ENCODE assay signal across 9 cellular contexts in the genomic region with DNA sequence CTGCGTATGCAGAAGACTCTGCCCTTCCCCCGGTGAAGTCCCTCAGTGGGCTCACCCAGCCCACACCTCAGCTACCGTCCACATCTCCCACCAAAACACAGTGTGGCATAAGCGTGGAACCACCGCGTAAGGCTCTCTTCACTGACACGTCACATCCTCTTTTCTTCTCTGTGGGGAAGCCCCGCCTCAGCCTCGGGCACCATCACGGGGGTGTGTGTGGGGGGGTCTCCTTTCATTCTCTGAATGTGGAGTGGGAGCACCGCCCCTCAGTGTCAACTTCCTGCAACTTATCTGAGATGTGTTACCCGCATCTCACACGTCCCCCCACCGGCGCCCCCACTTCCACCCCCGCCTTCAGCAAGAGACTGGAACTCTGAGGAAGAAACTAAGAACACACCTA.
DNase-seq lines count a peak whose midpoint lies in the region; ATAC-seq and TF ChIP-seq lines count a peak whose summit lies in the region.
"Had no signal": no experiment of that assay in that cellular context is flagged by ENCODE, and none has a peak within 500 bp of the region (broad histone marks: within the 10 kb centered on the region; RNA-seq: fewer than 3 reads in every experiment).

No MANE protein-coding gene starts in this region.

- DNase-seq in GM13976 (ENCODE audit: low spot score), result peak; percentile 58
- peak; percentile 75 for DNase-seq in activated CD8-positive, alpha-beta T cell treated with anti-CD3 and anti-CD28 coated beads, Interleukin-2, amount 10 ng/mL, durations not matched to agents 7 days and 5 days
- DNase-seq in effector memory CD8-positive, alpha-beta T cell, result peak; percentile 86 to 93 (median 90)
- peak; percentile 41 to 83 (median 77) for DNase-seq in stimulated activated CD4-positive, alpha-beta T cell treated with anti-CD3 and anti-CD28 coated beads, TNF-alpha, amount 100 ng/mL, for 4 hours (ENCODE audit: low read depth in 3 of 3)
- DNase-seq in putamen (ENCODE audit: low spot score), result no peak
- DNase-seq in DMS53 treated with DMSO at 0.1 percent for 48 hours (lab: John Stamatoyannopoulos, UW; ENCODE audit: unreplicated experiment), result no peak
- no peak for DNase-seq in nucleus accumbens (lab: John Stamatoyannopoulos, UW)
- DNase-seq in cerebellar nuclear complex (lab: John Stamatoyannopoulos, UW), result no peak
- DNase-seq: Calu3 had no signal

- no peak for TF ChIP-seq CTCF in GM13976 (IDR thresholded peaks at IDR 0.05; ENCODE audit: borderline replicate concordance, control extremely low read depth, extremely low read depth, insufficient read depth, missing control alignments)

- peaks cover 35% of the 10 kb centered on the region for H3K4me1 Mint-ChIP-seq in activated CD8-positive, alpha-beta T cell treated with anti-CD3 and anti-CD28 coated beads, Interleukin-2, amount 10 ng/mL, durations not matched to agents 7 days and 5 days (ENCODE audit: low read depth)
- H3K4me1 Mint-ChIP-seq in effector memory CD8-positive, alpha-beta T cell (ENCODE audit: low read depth in 2 of 2), result peaks cover 22 to 48% of the 10 kb centered on the region in 2 donors

- peak overlapping the region; percentile 52 for H3K4me3 Mint-ChIP-seq in activated CD8-positive, alpha-beta T cell treated with anti-CD3 and anti-CD28 coated beads, Interleukin-2, amount 10 ng/mL, durations not matched to agents 7 days and 5 days
- peak overlapping the region; percentile 84 to 88 for H3K4me3 Mint-ChIP-seq in effector memory CD8-positive, alpha-beta T cell

- H3K9me3 Mint-ChIP-seq in activated CD8-positive, alpha-beta T cell treated with anti-CD3 and anti-CD28 coated beads, Interleukin-2, amount 10 ng/mL, durations not matched to agents 7 days and 5 days (ENCODE audit: insufficient read depth), result no peaks in the 10 kb centered on the region
- no peaks in the 10 kb centered on the region for H3K9me3 Mint-ChIP-seq in effector memory CD8-positive, alpha-beta T cell

- ATAC-seq in activated CD8-positive, alpha-beta T cell treated with anti-CD3 and anti-CD28 coated beads, Interleukin-2, amount 10 ng/mL, durations not matched to agents 7 days and 5 days, result peak; percentile 75
- ATAC-seq in effector memory CD8-positive, alpha-beta T cell (replicated peaks), result peak; percentile 96

- H3K36me3 Mint-ChIP-seq in activated CD8-positive, alpha-beta T cell treated with anti-CD3 and anti-CD28 coated beads, Interleukin-2, amount 10 ng/mL, durations not matched to agents 7 days and 5 days (ENCODE audit: low read depth), result no peaks in the 10 kb centered on the region
- H3K36me3 Mint-ChIP-seq in effector memory CD8-positive, alpha-beta T cell (ENCODE audit: insufficient read depth), result peaks cover 6% of the 10 kb centered on the region

- peak overlapping the region; percentile 84 for H3K27ac Mint-ChIP-seq in activated CD8-positive, alpha-beta T cell treated with anti-CD3 and anti-CD28 coated beads, Interleukin-2, amount 10 ng/mL, durations not matched to agents 7 days and 5 days
- peak overlapping the region; percentile 94 to 98 for H3K27ac Mint-ChIP-seq in effector memory CD8-positive, alpha-beta T cell

- no peaks in the 10 kb centered on the region for H3K27me3 Mint-ChIP-seq in activated CD8-positive, alpha-beta T cell treated with anti-CD3 and anti-CD28 coated beads, Interleukin-2, amount 10 ng/mL, durations not matched to agents 7 days and 5 days (ENCODE audit: low read depth)
- H3K27me3 Mint-ChIP-seq in effector memory CD8-positive, alpha-beta T cell, result no peaks in the 10 kb centered on the region

- in situ Hi-C loops in GM13976 (cut with MboI; ENCODE audit: low sequenced_read_pairs, unreplicated experiment), result no loop called here

- POLR2A ChIA-PET in activated CD8-positive, alpha-beta T cell treated with anti-CD3 and anti-CD28 coated beads, Interleukin-2, amount 10 ng/mL, durations not matched to agents 7 days and 5 days (lab: Charles Lee), result no interaction called here

- CTCF ChIA-PET in activated CD8-positive, alpha-beta T cell treated with anti-CD3 and anti-CD28 coated beads, Interleukin-2, amount 10 ng/mL, durations not matched to agents 7 days and 5 days (lab: Charles Lee), result no interaction called here

Comparison
In these comparisons a context has a peak if more than half of its experiments do, and no peak if none do; other contexts are left out.
1. DNase-seq: peak in GM13976 (single experiment), activated CD8-positive, alpha-beta T cell treated with anti-CD3 and anti-CD28 coated beads, Interleukin-2, amount 10 ng/mL, durations not matched to agents 7 days and 5 days (single experiment), effector memory CD8-positive, alpha-beta T cell (3 of 3) and stimulated activated CD4-positive, alpha-beta T cell treated with anti-CD3 and anti-CD28 coated beads, TNF-alpha, amount 100 ng/mL, for 4 hours (3 of 3); none in putamen (single experiment), DMS53 treated with DMSO at 0.1 percent for 48 hours (single experiment), nucleus accumbens (0 of 56) and cerebellar nuclear complex (0 of 2).